In the genomic region with DNA sequence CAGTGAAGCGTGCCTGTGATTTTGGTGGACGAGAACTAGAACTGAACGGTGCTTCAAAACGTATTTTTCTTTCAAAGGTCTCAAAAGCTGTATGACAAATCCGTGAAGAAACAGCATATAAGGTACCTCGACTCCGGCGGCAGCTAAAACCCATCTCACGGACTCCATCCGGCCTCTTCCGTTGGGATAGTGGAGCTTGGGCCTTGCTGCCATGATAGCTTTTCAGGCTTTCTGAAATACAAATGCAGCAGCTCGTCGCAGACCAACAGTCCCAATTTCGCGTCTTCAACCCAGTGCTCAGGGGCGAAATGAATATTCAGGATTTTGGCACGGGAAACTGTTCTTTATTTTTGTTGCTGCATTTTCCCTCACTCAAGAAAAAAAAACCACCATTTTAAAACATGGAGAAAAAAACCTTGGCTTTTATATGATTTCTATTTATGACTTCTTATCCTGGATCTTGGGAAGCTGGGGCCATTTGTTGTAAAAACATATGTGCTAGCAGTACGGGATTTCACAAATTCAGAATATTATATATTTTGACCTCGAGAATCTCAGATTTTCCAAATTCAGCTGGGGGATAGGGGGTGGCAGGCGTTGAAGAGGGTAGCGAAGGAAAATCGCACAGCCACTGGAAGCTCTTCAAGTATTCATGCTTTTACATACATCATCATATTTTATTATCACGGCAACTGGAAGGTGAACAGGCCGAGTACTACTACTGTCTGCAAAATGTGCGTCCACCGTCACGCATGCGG, we compare ENCODE assay signal across 8 cellular contexts. TPM values are rescaled to one million over a fixed set of nuclear protein-coding genes. Genes with fewer than 3 reads are reported as not detected.
DNase-seq lines count a peak whose midpoint lies in the region; ATAC-seq and TF ChIP-seq lines count a peak whose summit lies in the region.

No MANE protein-coding gene starts in this region.

- intact Hi-C loops in HCT116 (cut with micrococcal nuclease): loop anchor here (2.0 to 10.0 kb wide), 2 partner anchors 111 to 491 kb away; no protein-coding TSS in a partner anchor
- intact Hi-C loops in transverse colon (cut with DNase I; ENCODE audit: low total_unique reads): loop anchor here (10.0 kb wide), 1 partner anchor 361 kb away; no protein-coding TSS in a partner anchor
- intact Hi-C loops in sciatic nerve (cut with DNase I): no loop called here

- CTCF ChIA-PET in HCT116 (lab: Charles Lee): interaction anchor here (1.0 to 1.5 kb wide), 5 partner anchors 12 to 117 kb away, joined by 3 to 5 read pairs (median 3); no protein-coding TSS in a partner anchor

- H3K27ac ChIP-seq in HCT116 (ENCODE audit: low read depth, low read length) (no peak overlapping the region; the same call in 1 of the 2 replicates), Peyer's patch (peak overlapping the region; percentile 78 to 96 (median 89)), duodenal mucosa (ENCODE audit: low read depth, low read length) (peak overlapping the region; percentile 89), transverse colon (peak overlapping the region; percentile 89 to 95 (median 92))

- H3K79me2 ChIP-seq in HCT116 (ENCODE audit: insufficient read depth, low read length): no peaks in the 10 kb centered on the region

- peak; percentile 65 for DNase-seq in Caki2 (ENCODE audit: low read depth)
- no peak for DNase-seq in HCT116 (ENCODE audit: low read depth, low spot score)
- DNase-seq in Peyer's patch: peak in 1 of 3 donors; percentile 52
- peak; percentile 75 for DNase-seq in medulla oblongata (ENCODE audit: extremely low spot score)
- DNase-seq in transverse colon: peak; percentile 19
- no peak for DNase-seq in NCI-H187 treated with DMSO at 0.1 percent for 48 hours (lab: John Stamatoyannopoulos, UW)
- no peak for DNase-seq in sciatic nerve (ENCODE audit: low spot score)

- H3K9me3 ChIP-seq in HCT116 (ENCODE audit: control insufficient read depth in 1 of 2, insufficient read depth in 1 of 2, low read depth in 1 of 2, low read length in 2 of 2) (no peaks in the 10 kb centered on the region), Peyer's patch (no peaks in the 10 kb centered on the region), duodenal mucosa (ENCODE audit: control insufficient read depth in 1 of 2, low read length in 2 of 2) (no peaks in the 10 kb centered on the region), transverse colon (no peaks in the 10 kb centered on the region)

- peak overlapping the region; percentile 30 to 51; a peak in 3 of 4 replicates for H3K4me3 ChIP-seq in HCT116 (replicated peaks in 1 of 2; ENCODE audit: low read depth in 1 of 2, low read length in 2 of 2)
- peak overlapping the region; percentile 55 to 76 (median 60) for H3K4me3 ChIP-seq in Peyer's patch
- peak overlapping the region; percentile 92 to 98 for H3K4me3 ChIP-seq in duodenal mucosa (ENCODE audit: low read depth in 1 of 2, low read length in 2 of 2)
- peak overlapping the region; percentile 54 to 90 (median 74) for H3K4me3 ChIP-seq in transverse colon

- TF ChIP-seq POLR2A in HCT116 (IDR thresholded peaks at IDR 0.05; ENCODE audit: borderline replicate concordance, extremely low read depth, insufficient read depth, insufficient read length) (no peak), Peyer's patch (IDR thresholded peaks at IDR 0.05) (no peak), transverse colon (IDR thresholded peaks at IDR 0.05) (no peak)

- no peak for ATAC-seq in HCT116
- ATAC-seq in sciatic nerve: no peak

- H4K20me1 ChIP-seq in HCT116 (ENCODE audit: insufficient read depth): no peaks in the 10 kb centered on the region

- H3K36me3 ChIP-seq in HCT116 (ENCODE audit: control insufficient read depth in 1 of 2, insufficient read depth in 2 of 2, low read length in 2 of 2) (no peaks in the 10 kb centered on the region), Peyer's patch (no peaks in the 10 kb centered on the region), duodenal mucosa (ENCODE audit: control insufficient read depth in 1 of 2, insufficient read depth in 2 of 2, low read length in 2 of 2) (no peaks in the 10 kb centered on the region), transverse colon (no peaks in the 10 kb centered on the region)

- H3K9me2 ChIP-seq in HCT116 (ENCODE audit: insufficient read depth): no peaks in the 10 kb centered on the region

- H3K9ac ChIP-seq in HCT116 (ENCODE audit: low read length) (peak overlapping the region; percentile 35; the same call in 1 of the 2 replicates), duodenal mucosa (ENCODE audit: low read depth in 1 of 2, low read length in 2 of 2) (peak overlapping the region; percentile 79 to 89)

- TF ChIP-seq RAD21 in HCT116 (IDR thresholded peaks at IDR 0.05; ENCODE audit: low read depth): no peak

- peak overlapping the region; percentile 85 for H3K4me2 ChIP-seq in HCT116 (ENCODE audit: low read length)

- WGBS in transverse colon (ENCODE audit: low coverage in 1 of 2), 2 donors: 21 to 35% methylated on average over 9 to 27 of the region's 28 CpGs

- RAD21 ChIA-PET in HCT116 (lab: Charles Lee; ENCODE audit: low non-redundant PET in 1 of 2, low total read pairs in 2 of 2, uncharacterized antibody in 2 of 2, unreplicated experiment in 2 of 2): no interaction called here

- POLR2A ChIA-PET in HCT116 (lab: Charles Lee): interaction anchor here (1.3 to 1.6 kb wide), 2 partner anchors 10 to 48 kb away, joined by 3 to 5 read pairs; no protein-coding TSS in a partner anchor

- no peak for TF ChIP-seq EP300 in transverse colon (IDR thresholded peaks at IDR 0.05; ENCODE audit: low read depth)

- in situ Hi-C loops in Caki2 (cut with HindIII; ENCODE audit: low pct_unique_long_range_greater_than_20kb, low sequenced_read_pairs): no loop called here
- in situ Hi-C loops in transverse colon (cut with MboI; ENCODE audit: low pct_ligation_motif_present in 1 of 4, low pct_unique_long_range_greater_than_20kb in 1 of 4, low sequenced_read_pairs in 3 of 4): loop anchor here in 2 of 4 donors (10.0 kb wide), 1 partner anchor 61 kb away; no protein-coding TSS in a partner anchor

- TF ChIP-seq CTCF in HCT116 (IDR thresholded peaks at IDR 0.05 in 2 of 3, conservative IDR thresholded peaks at IDR 0.05 in 1 of 3; ENCODE audit: borderline replicate concordance in 1 of 3, insufficient read depth in 1 of 3, low read depth in 2 of 3, low read length in 2 of 3): no peak
- no peak for TF ChIP-seq CTCF in Peyer's patch (IDR thresholded peaks at IDR 0.05)
- TF ChIP-seq CTCF in transverse colon (IDR thresholded peaks at IDR 0.05): no peak

- H3K4me1 ChIP-seq in HCT116 (ENCODE audit: control insufficient read depth in 1 of 2, insufficient read depth in 2 of 2, low read length in 2 of 2) (peaks cover 13 to 32% of the 10 kb centered on the region in 2 experiments), Peyer's patch (peaks cover 0 to 18% (median 0%) of the 10 kb centered on the region in 4 donors), duodenal mucosa (ENCODE audit: control insufficient read depth in 1 of 2, insufficient read depth in 2 of 2, low read length in 2 of 2) (peaks cover 3 to 13% of the 10 kb centered on the region in 2 donors), transverse colon (peaks cover 8 to 51% (median 18%) of the 10 kb centered on the region in 4 donors)

- H3K27me3 ChIP-seq in HCT116 (ENCODE audit: insufficient read depth, low read length): no peaks in the 10 kb centered on the region
- H3K27me3 ChIP-seq in Peyer's patch: no peaks in the 10 kb centered on the region
- H3K27me3 ChIP-seq in duodenal mucosa (ENCODE audit: control insufficient read depth in 1 of 2, insufficient read depth in 2 of 2, low read length in 2 of 2): no peaks in the 10 kb centered on the region
- no peaks in the 10 kb centered on the region for H3K27me3 ChIP-seq in transverse colon

- no TSS peak for BruUV-seq in HCT116 (replicated peaks; lab: Mats Ljungman, UMichigan)

- peak overlapping the region; percentile 76 for H2AFZ ChIP-seq in HCT116 (ENCODE audit: low read depth, low read length, poor library complexity, severe bottlenecking)

TF ChIP-seq in HCT116, 20 proteins besides CTCF, POLR2A, EP300 and RAD21:
- no peak for TF ChIP-seq SIN3A (IDR thresholded peaks at IDR 0.05; ENCODE audit: low read depth)
- TF ChIP-seq POLR2AphosphoS5 (IDR thresholded peaks at IDR 0.05; ENCODE audit: low read depth, low read length): no peak
- TF ChIP-seq EZH2phosphoT487 (IDR thresholded peaks at IDR 0.05; ENCODE audit: borderline replicate concordance): no peak
- TF ChIP-seq, protein P1, sequence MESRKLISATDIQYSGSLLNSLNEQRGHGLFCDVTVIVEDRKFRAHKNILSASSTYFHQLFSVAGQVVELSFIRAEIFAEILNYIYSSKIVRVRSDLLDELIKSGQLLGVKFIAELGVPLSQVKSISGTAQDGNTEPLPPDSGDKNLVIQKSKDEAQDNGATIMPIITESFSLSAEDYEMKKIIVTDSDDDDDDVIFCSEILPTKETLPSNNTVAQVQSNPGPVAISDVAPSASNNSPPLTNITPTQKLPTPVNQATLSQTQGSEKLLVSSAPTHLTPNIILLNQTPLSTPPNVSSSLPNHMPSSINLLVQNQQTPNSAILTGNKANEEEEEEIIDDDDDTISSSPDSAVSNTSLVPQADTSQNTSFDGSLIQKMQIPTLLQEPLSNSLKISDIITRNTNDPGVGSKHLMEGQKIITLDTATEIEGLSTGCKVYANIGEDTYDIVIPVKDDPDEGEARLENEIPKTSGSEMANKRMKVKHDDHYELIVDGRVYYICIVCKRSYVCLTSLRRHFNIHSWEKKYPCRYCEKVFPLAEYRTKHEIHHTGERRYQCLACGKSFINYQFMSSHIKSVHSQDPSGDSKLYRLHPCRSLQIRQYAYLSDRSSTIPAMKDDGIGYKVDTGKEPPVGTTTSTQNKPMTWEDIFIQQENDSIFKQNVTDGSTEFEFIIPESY (IDR thresholded peaks at IDR 0.05; ENCODE audit: extremely low read depth, insufficient replicate concordance, low read length): no peak
- TF ChIP-seq SRF (IDR thresholded peaks at IDR 0.05; ENCODE audit: low read depth): no peak
- no peak for TF ChIP-seq JUND (IDR thresholded peaks at IDR 0.05)
- no peak for TF ChIP-seq ZFX (IDR thresholded peaks at IDR 0.05)
- TF ChIP-seq, protein P2, sequence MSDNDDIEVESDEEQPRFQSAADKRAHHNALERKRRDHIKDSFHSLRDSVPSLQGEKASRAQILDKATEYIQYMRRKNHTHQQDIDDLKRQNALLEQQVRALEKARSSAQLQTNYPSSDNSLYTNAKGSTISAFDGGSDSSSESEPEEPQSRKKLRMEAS (IDR thresholded peaks at IDR 0.05): no peak

RNA-seq across cellular contexts. Expression of gene GSTA4, which starts 0.9 kb away (rescaled TPM):
- 83.6 and 89.8 TPM in 2 replicates for total RNA-seq in Caki2 (2014; rRNA removed; shearing (Covaris generic); ENCODE audit: low replicate concordance)
- total RNA-seq in HCT116 (2021; ENCODE audit: unreplicated experiment): 2.2 TPM
- 0.40 and 0.98 TPM in 2 replicates for polyA plus RNA-seq in HCT116 (2012)
- 10 to 100 TPM; 13.9 to 17.9 (median 15.0) TPM for total RNA-seq in Peyer's patch
- total RNA-seq in transverse colon: 10 to 100 TPM in 2 of 4 donors, 1 to 10 TPM in 2; 1.5 to 47.4 (median 11.2) TPM
- total RNA-seq in sciatic nerve: 24.1 TPM

Comparison
In these comparisons a context has a peak if more than half of its experiments do, and no peak if none do; other contexts are left out.
1. DNase-seq: peak in Caki2 (single experiment), medulla oblongata (single experiment) and transverse colon (single experiment); none in HCT116 (single experiment), NCI-H187 treated with DMSO at 0.1 percent for 48 hours (single experiment) and sciatic nerve (single experiment).
2. H3K4me3 ChIP-seq: peak in every context shown above with its lines; median percentile 95 in duodenal mucosa; 74 in transverse colon; 60 in Peyer's patch; 40 in HCT116.